15 cellular contexts compared by ENCODE assay signal in genomic region chr4:89788243-89789072, GRCh38. TPM values are rescaled to one million over a fixed set of nuclear protein-coding genes. Genes with fewer than 3 reads are reported as not detected.
A peak's percentile ranks its signal among the peaks of the same experiment; 100 is the strongest.
DNase-seq lines count a peak whose midpoint lies in the region; ATAC-seq and TF ChIP-seq lines count a peak whose summit lies in the region.
"Had no signal": no experiment of that assay in that cellular context is flagged by ENCODE, and none has a peak within 500 bp of the region (broad histone marks: within the 10 kb centered on the region; RNA-seq: fewer than 3 reads in every experiment).

No MANE protein-coding gene starts in this region.

- H3K79me2 ChIP-seq in fibroblast of lung (ENCODE audit: control insufficient read depth, insufficient read depth, low read length): no peaks in the 10 kb centered on the region

- peaks cover 5% of the 10 kb centered on the region for H3K27me3 Mint-ChIP-seq in activated T-cell treated with anti-CD3 and anti-CD28 coated beads, Interleukin-2, amount 50 U/mL, for 24 hours
- H3K27me3 Mint-ChIP-seq: effector memory CD8-positive, alpha-beta T cell had no signal

- no peak for TF ChIP-seq CTCF in fibroblast of lung (conservative IDR thresholded peaks at IDR 0.05 in 1 of 2, IDR thresholded peaks at IDR 0.05 in 1 of 2; ENCODE audit: low read depth in 1 of 2, low read length in 2 of 2)

- peak in 2 of 3 experiments; percentile 0 to 48 for DNase-seq in NCI-H1417 (lab: John Stamatoyannopoulos, UW)
- no peak for DNase-seq in NCI-H1417 treated with DMSO at 0.1 percent for 48 hours (lab: John Stamatoyannopoulos, UW)
- DNase-seq in SJCRH30: peak; percentile 23 to 40
- DNase-seq in fibroblast of lung (ENCODE audit: low read depth in 2 of 2): peak; percentile 48 to 79
- DNase-seq in retina: peak; percentile 13
- no peak for DNase-seq in activated T-cell treated with anti-CD3 and anti-CD28 coated beads, Interleukin-2, amount 50 U/mL, for 24 hours
- no peak for DNase-seq in OCI-M2 (lab: John Stamatoyannopoulos, UW; ENCODE audit: unreplicated experiment)
- DNase-seq: 8988T; activated CD4-positive, alpha-beta memory T cell treated with anti-CD3 and anti-CD28 coated beads for 36 hours; activated naive CD4-positive, alpha-beta T cell treated with Interleukin-2 at 50 U/mL for 16 hours; effector memory CD8-positive, alpha-beta T cell; hypothalamus had no signal

- H3K4me3 ChIP-seq in SJCRH30 (no peak overlapping the region), fibroblast of lung (replicated peaks in 1 of 4; ENCODE audit: control extremely low read depth in 1 of 4, insufficient read depth in 1 of 4, low read depth in 3 of 4, low read length in 4 of 4) (no peak overlapping the region)
- H3K4me3 ChIP-seq: thoracic aorta had no signal

- H3K27ac Mint-ChIP-seq in activated T-cell treated with anti-CD3 and anti-CD28 coated beads, Interleukin-2, amount 50 U/mL, for 24 hours: no peak overlapping the region
- H3K27ac Mint-ChIP-seq: activated CD4-positive, alpha-beta memory T cell treated with anti-CD3 and anti-CD28 coated beads for 36 hours; effector memory CD8-positive, alpha-beta T cell had no signal

- no peak overlapping the region for H3K9ac ChIP-seq in fibroblast of lung (ENCODE audit: insufficient read depth, low read length)
- H3K9ac ChIP-seq: KMS-11 had no signal

- H2AFZ ChIP-seq in fibroblast of lung (ENCODE audit: low read length): no peak overlapping the region

- H3K36me3 ChIP-seq in SJCRH30 (no peaks in the 10 kb centered on the region; the same call in 1 of the 2 replicates), fibroblast of lung (ENCODE audit: control insufficient read depth, insufficient read depth, low read length) (no peaks in the 10 kb centered on the region)
- H3K36me3 ChIP-seq: thoracic aorta had no signal

- peaks cover 6% of the 10 kb centered on the region; the same call in 1 of the 2 replicates for H3K4me1 ChIP-seq in SJCRH30
- H3K4me1 ChIP-seq in fibroblast of lung (ENCODE audit: control insufficient read depth, extremely low read depth, insufficient read depth, low read length): no peaks in the 10 kb centered on the region

- no peaks in the 10 kb centered on the region for H3K27me3 ChIP-seq in SJCRH30
- H3K27me3 ChIP-seq in fibroblast of lung (ENCODE audit: control insufficient read depth, insufficient read depth, low read length): no peaks in the 10 kb centered on the region

- H3K4me3 Mint-ChIP-seq in activated T-cell treated with anti-CD3 and anti-CD28 coated beads, Interleukin-2, amount 50 U/mL, for 24 hours: no peak overlapping the region
- H3K4me3 Mint-ChIP-seq: activated CD4-positive, alpha-beta memory T cell treated with anti-CD3 and anti-CD28 coated beads for 36 hours; effector memory CD8-positive, alpha-beta T cell had no signal

- H4K20me1 ChIP-seq in fibroblast of lung (ENCODE audit: control insufficient read depth, extremely low read depth, insufficient read depth, low read length): no peaks in the 10 kb centered on the region

- no peaks in the 10 kb centered on the region for H3K4me1 Mint-ChIP-seq in activated T-cell treated with anti-CD3 and anti-CD28 coated beads, Interleukin-2, amount 50 U/mL, for 24 hours (ENCODE audit: low read depth)

- no peaks in the 10 kb centered on the region for H3K9me3 Mint-ChIP-seq in activated T-cell treated with anti-CD3 and anti-CD28 coated beads, Interleukin-2, amount 50 U/mL, for 24 hours
- H3K9me3 Mint-ChIP-seq: activated CD4-positive, alpha-beta memory T cell treated with anti-CD3 and anti-CD28 coated beads for 36 hours; effector memory CD8-positive, alpha-beta T cell had no signal

- no peak overlapping the region for H3K27ac ChIP-seq in SJCRH30
- H3K27ac ChIP-seq in fibroblast of lung (ENCODE audit: insufficient read depth, low read length): no peak overlapping the region
- H3K27ac ChIP-seq: KMS-11, thoracic aorta had no signal

- no peaks in the 10 kb centered on the region for H3K9me3 ChIP-seq in SJCRH30 (replicated peaks)
- H3K9me3 ChIP-seq in fibroblast of lung (ENCODE audit: control insufficient read depth, insufficient read depth, low read depth, low read length): no peaks in the 10 kb centered on the region
- H3K9me3 ChIP-seq: thoracic aorta had no signal

- no peak for ATAC-seq in GM18519 (IDR thresholded peaks at IDR 0.05; ENCODE audit: low FRiP score, unreplicated experiment)
- ATAC-seq: effector memory CD8-positive, alpha-beta T cell had no signal

- H3K4me2 ChIP-seq in fibroblast of lung (ENCODE audit: extremely low read depth, insufficient read depth, low read length): no peak overlapping the region
- H3K4me2 ChIP-seq: KMS-11 had no signal

- no peaks in the 10 kb centered on the region for H3K36me3 Mint-ChIP-seq in activated T-cell treated with anti-CD3 and anti-CD28 coated beads, Interleukin-2, amount 50 U/mL, for 24 hours (ENCODE audit: low read depth)
- H3K36me3 Mint-ChIP-seq: activated CD4-positive, alpha-beta memory T cell treated with anti-CD3 and anti-CD28 coated beads for 36 hours had no signal

RNA-seq across cellular contexts. Expression of gene SNCA, which starts 48.5 kb away (rescaled TPM):
- total RNA-seq in SJCRH30 (2014; rRNA removed; shearing (Covaris generic)): 39.2 and 46.6 TPM in 2 replicates
- 6.8 and 7.7 TPM in 2 replicates for total RNA-seq in fibroblast of lung
- polyA plus RNA-seq in fibroblast of lung: 0.95 and 5.6 TPM in 2 replicates
- polyA plus RNA-seq in fibroblast of lung (2012): 1.1 and 3.4 TPM in 2 replicates
- polyA minus RNA-seq in fibroblast of lung (ENCODE audit: low replicate concordance): not detected in 2 replicates

Comparison
In these comparisons a context has a peak if more than half of its experiments do, and no peak if none do; other contexts are left out.
1. DNase-seq: peak in NCI-H1417 (2 of 3), SJCRH30 (2 of 2), fibroblast of lung (2 of 2) and retina (single experiment); none in NCI-H1417 treated with DMSO at 0.1 percent for 48 hours (single experiment), activated T-cell treated with anti-CD3 and anti-CD28 coated beads, Interleukin-2, amount 50 U/mL, for 24 hours (single experiment) and OCI-M2 (single experiment).